ENCODE assay signal across 8 cellular contexts in genomic region chr5:181261320-181262085, GRCh38. TPM values are rescaled to one million over a fixed set of nuclear protein-coding genes. Genes with fewer than 3 reads are reported as not detected.
DNase-seq lines count a peak whose midpoint lies in the region; ATAC-seq and TF ChIP-seq lines count a peak whose summit lies in the region.

No MANE protein-coding gene starts in this region.

- intact Hi-C loops in IMR-90 (cut with micrococcal nuclease) = loop anchor here (1.0 to 5.0 kb wide), 2 partner anchors 15 to 74 kb away; no protein-coding TSS in a partner anchor

- TF ChIP-seq CTCF in IMR-90 (conservative IDR thresholded peaks at IDR 0.05; ENCODE audit: low read depth, low read length) (no peak), fibroblast of pulmonary artery (IDR thresholded peaks at IDR 0.05; ENCODE audit: low read length, missing control alignments) (no peak)

- H2BK120ac ChIP-seq in IMR-90 (ENCODE audit: low read depth, low read length) (peak overlapping the region; percentile 40; the same call in 1 of the 2 replicates), neuronal stem cell (ENCODE audit: low read depth, low read length) (no peak overlapping the region)

- H3K4me3 Mint-ChIP-seq in CD4-positive, CD25-positive, alpha-beta regulatory T cell = peak overlapping the region; percentile 97 to 100 (median 100)

- peak; percentile 69 for TF ChIP-seq POLR2A in IMR-90 (IDR thresholded peaks at IDR 0.05; ENCODE audit: low read depth, low read length)

- no peaks in the 10 kb centered on the region for H3K27me3 ChIP-seq in CD4-positive, CD25-positive, alpha-beta regulatory T cell (ENCODE audit: control insufficient read depth, insufficient read depth, low read length)
- H3K27me3 ChIP-seq in IMR-90 (ENCODE audit: control insufficient read depth, insufficient read depth, low read length) (no peaks in the 10 kb centered on the region), neuronal stem cell (ENCODE audit: control insufficient read depth in 3 of 3, insufficient read depth in 3 of 3, low read depth in 1 of 3, low read length in 3 of 3) (no peaks in the 10 kb centered on the region), thymus (ENCODE audit: control insufficient read depth, insufficient read depth) (no peaks in the 10 kb centered on the region)

- H3K4me1 ChIP-seq in CD4-positive, CD25-positive, alpha-beta regulatory T cell (ENCODE audit: control insufficient read depth, insufficient read depth, low read length, poor library complexity, severe bottlenecking) = peaks cover 47% of the 10 kb centered on the region
- H3K4me1 ChIP-seq in IMR-90 (ENCODE audit: control insufficient read depth, insufficient read depth, low read length) (peaks cover 2% of the 10 kb centered on the region; the same call in 1 of the 2 replicates), neuronal stem cell (ENCODE audit: control insufficient read depth in 2 of 2, insufficient read depth in 1 of 2, low read depth in 1 of 2, low read length in 2 of 2) (peaks cover 20 to 23% of the 10 kb centered on the region in 2 donors), thymus (ENCODE audit: control insufficient read depth, insufficient read depth, low read length) (peaks cover 26% of the 10 kb centered on the region)

- H4K5ac ChIP-seq in IMR-90 (ENCODE audit: low read depth, low read length) = peak overlapping the region; percentile 93

- CTCF ChIA-PET in IMR-90 (lab: Yijun Ruan, JAX) = interaction anchor here (1.3 to 1.4 kb wide), 2 partner anchors 10 to 19 kb away, joined by 3 to 5 read pairs; no protein-coding TSS in a partner anchor

- H3K4ac ChIP-seq in IMR-90 (ENCODE audit: low read depth, low read length) = peak overlapping the region; percentile 77
- H3K4ac ChIP-seq in neuronal stem cell (ENCODE audit: low read length) = peak overlapping the region; percentile 48

- in situ Hi-C loops in IMR-90 (cut with MboI; ENCODE audit: low sequenced_read_pairs) = no loop called here

- H3K27ac Mint-ChIP-seq in CD4-positive, CD25-positive, alpha-beta regulatory T cell = peak overlapping the region; percentile 95 to 100 (median 99)

- H2BK5ac ChIP-seq in IMR-90 (ENCODE audit: low read depth, low read length, poor library complexity, severe bottlenecking) = peak overlapping the region; percentile 91
- peak overlapping the region; percentile 91 for H2BK5ac ChIP-seq in neuronal stem cell (ENCODE audit: low read length)

- H2BK12ac ChIP-seq in neuronal stem cell (ENCODE audit: low read length) = peak overlapping the region; percentile 2

- peak overlapping the region; percentile 75; the same call in 1 of the 2 replicates for H3K23ac ChIP-seq in IMR-90 (ENCODE audit: low read depth, low read length)
- H3K23ac ChIP-seq in neuronal stem cell (ENCODE audit: low read depth, low read length, poor library complexity) = peak overlapping the region; percentile 90

- H4K20me1 ChIP-seq in IMR-90 (ENCODE audit: insufficient read depth, low read length) = peaks cover 23% of the 10 kb centered on the region

- BruUV-seq in IMR-90 (replicated peaks; lab: Mats Ljungman, UMichigan) = no TSS peak

- peak overlapping the region; percentile 97 for H3K4me3 ChIP-seq in CD4-positive, CD25-positive, alpha-beta regulatory T cell (ENCODE audit: low read depth, low read length)
- H3K4me3 ChIP-seq in IMR-90 (ENCODE audit: insufficient read depth, low read depth, low read length) = peak overlapping the region; percentile 95
- peak overlapping the region; percentile 95 for H3K4me3 ChIP-seq in fibroblast of pulmonary artery (replicated peaks; ENCODE audit: low read depth, low read length)
- peak overlapping the region; percentile 82 for H3K4me3 ChIP-seq in neuronal stem cell (ENCODE audit: low read length in 2 of 2)
- peak overlapping the region; percentile 85 for H3K4me3 ChIP-seq in thymus (ENCODE audit: low read length)

- H3K9me3 ChIP-seq in CD4-positive, CD25-positive, alpha-beta regulatory T cell (ENCODE audit: control insufficient read depth in 2 of 2, low read length in 2 of 2) = no peaks in the 10 kb centered on the region
- H3K9me3 ChIP-seq in IMR-90 (ENCODE audit: control insufficient read depth, insufficient read depth, low read length) (no peaks in the 10 kb centered on the region), neuronal stem cell (replicated peaks in 1 of 2; ENCODE audit: control insufficient read depth in 2 of 2, insufficient read depth in 1 of 2, low read depth in 1 of 2, low read length in 2 of 2) (no peaks in the 10 kb centered on the region), thymus (ENCODE audit: control insufficient read depth) (no peaks in the 10 kb centered on the region)

- dilution Hi-C loops in IMR-90 (cut with HindIII; ENCODE audit: low sequenced_read_pairs, unreplicated experiment) = no loop called here

- peak overlapping the region; percentile 99 for H3K27ac ChIP-seq in CD4-positive, CD25-positive, alpha-beta regulatory T cell (ENCODE audit: insufficient read depth, low read length, poor library complexity, severe bottlenecking)
- peak overlapping the region; percentile 97 for H3K27ac ChIP-seq in IMR-90 (ENCODE audit: insufficient read depth, low read length)
- peak overlapping the region; percentile 92 for H3K27ac ChIP-seq in neuronal stem cell (replicated peaks; ENCODE audit: low read length)
- peak overlapping the region; percentile 99 for H3K27ac ChIP-seq in thymus (ENCODE audit: low read depth)

- H3K27me3 Mint-ChIP-seq in CD4-positive, CD25-positive, alpha-beta regulatory T cell = no peaks in the 10 kb centered on the region

- POLR2A ChIA-PET in IMR-90 (lab: Charles Lee; ENCODE audit: unreplicated experiment) = interaction anchor here (0.7 kb wide), 1 partner anchor 1687 kb away, joined by 3 read pairs; no protein-coding TSS in a partner anchor

- H3K56ac ChIP-seq in IMR-90 (ENCODE audit: extremely low read depth, insufficient read depth, low read length) = peak overlapping the region; percentile 84

- H3K18ac ChIP-seq in IMR-90 (ENCODE audit: low read depth, low read length) = peak overlapping the region; percentile 70; the same call in 1 of the 2 replicates
- H3K18ac ChIP-seq in neuronal stem cell (ENCODE audit: low read length) = peak overlapping the region; percentile 98

- peak; percentile 55 to 60 for ATAC-seq in CD4-positive, CD25-positive, alpha-beta regulatory T cell (ENCODE audit: low read depth in 2 of 2)
- peak; percentile 57 for ATAC-seq in GM21423 (IDR thresholded peaks at IDR 0.05; ENCODE audit: unreplicated experiment)
- peak; percentile 71 for ATAC-seq in IMR-90 (ENCODE audit: low read depth)

- peaks cover 8 to 53% of the 10 kb centered on the region in 2 experiments; a peak in 3 of 4 replicates for H3K79me1 ChIP-seq in IMR-90 (ENCODE audit: low read depth in 1 of 2, low read length in 2 of 2)
- peaks cover 6% of the 10 kb centered on the region for H3K79me1 ChIP-seq in neuronal stem cell (ENCODE audit: low read depth, low read length)

- H2BK15ac ChIP-seq in IMR-90 (ENCODE audit: low read depth, low read length) (no peak overlapping the region), neuronal stem cell (ENCODE audit: low read length) (no peak overlapping the region)

- H2BK20ac ChIP-seq in IMR-90 (ENCODE audit: low read depth, low read length) = no peak overlapping the region

- H3K9me3 Mint-ChIP-seq in CD4-positive, CD25-positive, alpha-beta regulatory T cell = no peaks in the 10 kb centered on the region

- H3K9ac ChIP-seq in IMR-90 (ENCODE audit: low read depth, low read length) (peak overlapping the region; percentile 96), neuronal stem cell (ENCODE audit: low read depth, low read length, poor library complexity) (peak overlapping the region; percentile 96)

- peak; percentile 73 to 87 (median 80) for DNase-seq in CD4-positive, CD25-positive, alpha-beta regulatory T cell
- DNase-seq in IMR-90 = peak; percentile 50
- DNase-seq in activated T-cell treated with anti-CD3 and anti-CD28 coated beads, Interleukin-2, amount 50 U/mL, for 1 hour = peak; percentile 84
- peak; percentile 62 for DNase-seq in fibroblast of pulmonary artery (ENCODE audit: low read depth)
- DNase-seq in neuronal stem cell (ENCODE audit: low spot score) = peak; percentile 54
- no peak for DNase-seq in amygdala (lab: John Stamatoyannopoulos, UW)

- H3K14ac ChIP-seq in IMR-90 (replicated peaks; ENCODE audit: low read depth, low read length) = peak overlapping the region; percentile 97
- H3K14ac ChIP-seq in neuronal stem cell (ENCODE audit: low read length) = peak overlapping the region; percentile 49

- 1% methylated on average over 22 of the region's 60 CpGs; no CpG with 5 or more reads in 1 of the 2 experiments for WGBS in IMR-90 (ENCODE audit: extremely low coverage in 2 of 2, insufficient read length in 1 of 2), 2 experiments
- WGBS in neuronal stem cell (ENCODE audit: extremely low coverage in 2 of 2, insufficient read length in 2 of 2, insufficient replicate concordance in 1 of 2), 2 donors = no CpG with 5 or more reads among the region's 60 CpGs
- WGBS in thymus = under 1% methylated on average over 60 of the region's 60 CpGs

- H3K4me2 ChIP-seq in IMR-90 (ENCODE audit: low read depth, low read length) (peak overlapping the region; percentile 76), neuronal stem cell (ENCODE audit: insufficient read depth, low read length, poor library complexity, severe bottlenecking) (peak overlapping the region; percentile 61)

- TF ChIP-seq RAD21 in IMR-90 (IDR thresholded peaks at IDR 0.05; ENCODE audit: low read length) = no peak

- H2AK5ac ChIP-seq in IMR-90 (ENCODE audit: low read depth, low read length) (peak overlapping the region; percentile 65), neuronal stem cell (ENCODE audit: low read depth, low read length) (peak overlapping the region; percentile 83)

- peaks cover 6% of the 10 kb centered on the region for H3K36me3 ChIP-seq in CD4-positive, CD25-positive, alpha-beta regulatory T cell (ENCODE audit: control insufficient read depth, insufficient read depth, low read length)
- H3K36me3 ChIP-seq in IMR-90 (ENCODE audit: control insufficient read depth, insufficient read depth, low read length) (peaks cover 7% of the 10 kb centered on the region; the same call in 1 of the 2 replicates), neuronal stem cell (replicated peaks in 1 of 2; ENCODE audit: control insufficient read depth in 2 of 2, insufficient read depth in 2 of 2, low read length in 2 of 2) (peaks cover 8 to 37% of the 10 kb centered on the region in 2 donors), thymus (ENCODE audit: control insufficient read depth, insufficient read depth) (peaks cover 7% of the 10 kb centered on the region)

- peak overlapping the region; percentile 98 for H2AK9ac ChIP-seq in IMR-90 (replicated peaks; ENCODE audit: low read depth, low read length, poor library complexity)

- peaks cover 7% of the 10 kb centered on the region for H3K9me1 ChIP-seq in IMR-90 (ENCODE audit: insufficient read depth, low read length)

- peaks cover 14% of the 10 kb centered on the region for H3K36me3 Mint-ChIP-seq in CD4-positive, CD25-positive, alpha-beta regulatory T cell

- peak overlapping the region; percentile 93 for H2AFZ ChIP-seq in IMR-90 (replicated peaks; ENCODE audit: low read length, poor library complexity)
- peak overlapping the region; percentile 95 for H2AFZ ChIP-seq in neuronal stem cell (ENCODE audit: low read length)

- H3K4me1 Mint-ChIP-seq in CD4-positive, CD25-positive, alpha-beta regulatory T cell = peaks cover 11 to 50% (median 39%) of the 10 kb centered on the region in 4 donors

- H4K8ac ChIP-seq in IMR-90 (ENCODE audit: low read depth in 2 of 2, low read length in 2 of 2) (peak overlapping the region; percentile 76 to 94), neuronal stem cell (ENCODE audit: low read depth, low read length) (no peak overlapping the region)

- peak overlapping the region; percentile 64 for H4K91ac ChIP-seq in IMR-90 (ENCODE audit: insufficient read depth, low read depth, low read length)
- H4K91ac ChIP-seq in neuronal stem cell (ENCODE audit: low read depth, low read length, poor library complexity) = no peak overlapping the region

RNA-seq across cellular contexts. Expression of gene TRIM52, which starts 0.6 kb away (rescaled TPM):
- 40.3 TPM for total RNA-seq in CD4-positive, CD25-positive, alpha-beta regulatory T cell
- 10 to 100 TPM; 28.0 to 39.9 (median 35.0) TPM for polyA plus RNA-seq in CD4-positive, CD25-positive, alpha-beta regulatory T cell
- 2.3 and 3.9 TPM in 2 replicates for total RNA-seq in IMR-90 (2012; rRNA removed)
- polyA plus RNA-seq in IMR-90 (2012; rRNA removed) (6.1 and 6.9 TPM in 2 replicates), thymus (35.2 TPM)
- 1.4 and 1.9 TPM in 2 replicates for polyA plus RNA-seq in IMR-90 (2012; cell fraction: cytosol; rRNA removed)
- 11.0 and 27.8 TPM in 2 replicates for polyA plus RNA-seq in IMR-90 (2012; cell fraction: nucleus; rRNA removed; ENCODE audit: low replicate concordance)
- 4.1 TPM for polyA plus RNA-seq in neuronal stem cell (2013, experiment 1 of 2)
- polyA plus RNA-seq in neuronal stem cell (2013, experiment 2 of 2) = 4.4 TPM

RNA-seq across cellular contexts. Expression of gene RACK1, which starts 17.8 kb away (rescaled TPM):
- total RNA-seq in CD4-positive, CD25-positive, alpha-beta regulatory T cell = 1,838 TPM
- polyA plus RNA-seq in CD4-positive, CD25-positive, alpha-beta regulatory T cell = 1,000 to 10,000 TPM; 2,227 to 2,760 (median 2,470) TPM
- 5,432 and 9,350 TPM in 2 replicates for total RNA-seq in IMR-90 (2012; rRNA removed)
- polyA plus RNA-seq in IMR-90 (2012; rRNA removed) (4,263 and 4,589 TPM in 2 replicates), thymus (2,214 TPM)
- 5,168 and 5,845 TPM in 2 replicates for polyA plus RNA-seq in IMR-90 (2012; cell fraction: cytosol; rRNA removed)
- polyA plus RNA-seq in IMR-90 (2012; cell fraction: nucleus; rRNA removed; ENCODE audit: low replicate concordance) = 1,327 and 2,272 TPM in 2 replicates
- 3,697 TPM for polyA plus RNA-seq in neuronal stem cell (2013, experiment 1 of 2)
- 3,656 TPM for polyA plus RNA-seq in neuronal stem cell (2013, experiment 2 of 2)

RNA-seq across cellular contexts. Expression of gene TRIM41, which starts 38.4 kb away (rescaled TPM):
- total RNA-seq in CD4-positive, CD25-positive, alpha-beta regulatory T cell = 40.8 TPM
- polyA plus RNA-seq in CD4-positive, CD25-positive, alpha-beta regulatory T cell = 1 to 10 TPM in 2 of 4 donors, under 1 TPM in 2; 0.67 to 1.6 (median 0.87) TPM
- 5.9 and 6.9 TPM in 2 replicates for total RNA-seq in IMR-90 (2012; rRNA removed)
- polyA plus RNA-seq in IMR-90 (2012; rRNA removed) (15.7 and 16.9 TPM in 2 replicates), thymus (25.8 TPM)
- polyA plus RNA-seq in IMR-90 (2012; cell fraction: cytosol; rRNA removed) = 9.6 and 12.6 TPM in 2 replicates
- polyA plus RNA-seq in IMR-90 (2012; cell fraction: nucleus; rRNA removed; ENCODE audit: low replicate concordance) = 63.1 and 67.0 TPM in 2 replicates
- polyA plus RNA-seq in neuronal stem cell (2013, experiment 1 of 2) = 21.0 TPM
- 21.3 TPM for polyA plus RNA-seq in neuronal stem cell (2013, experiment 2 of 2)

RNA-seq across cellular contexts. Expression of gene TRIM7, which starts 56.5 kb away (rescaled TPM):
- 0.72 TPM for total RNA-seq in CD4-positive, CD25-positive, alpha-beta regulatory T cell
- under 1 TPM in 2 of 4 donors, not detected in 2; 0.16 to 0.47 TPM for polyA plus RNA-seq in CD4-positive, CD25-positive, alpha-beta regulatory T cell
- total RNA-seq in IMR-90 (2012; rRNA removed) = 0.54 and 0.83 TPM in 2 replicates
- polyA plus RNA-seq in IMR-90 (2012; rRNA removed) (1.0 and 1.3 TPM in 2 replicates), thymus (5.3 TPM)
- 1.6 and 1.8 TPM in 2 replicates for polyA plus RNA-seq in IMR-90 (2012; cell fraction: cytosol; rRNA removed)
- polyA plus RNA-seq in IMR-90 (2012; cell fraction: nucleus; rRNA removed; ENCODE audit: low replicate concordance) = 0.76 and 1.6 TPM in 2 replicates
- polyA plus RNA-seq in neuronal stem cell (2013, experiment 1 of 2) = 0.28 TPM
- polyA plus RNA-seq in neuronal stem cell (2013, experiment 2 of 2) = 0.28 TPM

Comparison
In these comparisons a context has a peak if more than half of its experiments do, and no peak if none do; other contexts are left out.
1. DNase-seq: peak in CD4-positive, CD25-positive, alpha-beta regulatory T cell (3 of 3), IMR-90 (single experiment), activated T-cell treated with anti-CD3 and anti-CD28 coated beads, Interleukin-2, amount 50 U/mL, for 1 hour (single experiment), fibroblast of pulmonary artery (single experiment) and neuronal stem cell (single experiment); none in amygdala (0 of 56).
2. Peak in every context shown above with its lines, with median percentiles within 50 percentile points of each other: ATAC-seq, H3K27ac ChIP-seq and H3K4me3 ChIP-seq.